28 cellular contexts compared by ENCODE assay signal in the genomic region with DNA sequence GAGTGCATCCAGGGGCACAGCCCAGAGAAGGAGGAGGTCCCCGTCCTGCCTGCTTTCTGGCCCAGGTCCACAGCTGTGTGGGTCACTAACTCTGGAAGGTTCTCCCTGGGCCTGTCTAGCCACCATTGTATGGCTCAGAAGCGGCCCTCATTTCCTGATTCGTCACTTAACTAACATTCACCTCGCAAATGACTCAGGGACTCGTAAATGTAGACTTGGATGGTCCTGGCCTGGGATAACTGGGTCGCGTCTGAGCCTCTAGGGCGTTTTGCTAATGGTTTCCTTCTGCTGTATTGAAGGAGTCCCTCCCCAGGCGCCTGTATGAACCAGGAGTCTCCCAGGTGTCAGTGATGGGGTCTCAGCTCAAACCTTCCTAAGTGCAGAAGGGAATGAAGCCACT.
"Had no signal": no experiment of that assay in that cellular context is flagged by ENCODE, and none has a peak within 500 bp of the region (broad histone marks: within the 10 kb centered on the region; RNA-seq: fewer than 3 reads in every experiment).

No MANE protein-coding gene starts in this region.

- H3K27me3 ChIP-seq: brain microvascular endothelial cell, foreskin keratinocyte, upper lobe of right lung had no signal

- H3K4me1 Mint-ChIP-seq: activated CD4-positive, alpha-beta T cell treated with anti-CD3 and anti-CD28 coated beads, Interleukin-2, amount 10 ng/mL, durations not matched to agents 24 days and 14 days; stimulated activated memory B cell treated with anti-CD40 and anti-IgM and Interleukin-4, amounts not matched to agents 10 μg/mL and 1 μg/mL and 100 μg/mL, for 72 hours; stimulated activated naive CD8-positive, alpha-beta T cell treated with anti-CD3 and anti-CD28 coated beads, Interleukin-15, amount 100 ng/mL, for 72 hours had no signal

- H3K36me3 Mint-ChIP-seq: activated CD4-positive, alpha-beta memory T cell treated with anti-CD3 and anti-CD28 coated beads for 36 hours; natural killer cell treated with Interleukin-12 subunit alpha and Interleukin-12 subunit beta and Interleukin-15 and Interleukin-18, amount 100 ng/mL, for 72 hours; stimulated activated memory B cell treated with anti-CD40 and anti-IgM and Interleukin-4, amounts not matched to agents 10 μg/mL and 1 μg/mL and 100 μg/mL, for 72 hours had no signal

- H3K27me3 Mint-ChIP-seq: activated CD4-positive, alpha-beta memory T cell treated with anti-CD3 and anti-CD28 coated beads for 36 hours; activated CD4-positive, alpha-beta T cell treated with anti-CD3 and anti-CD28 coated beads, Interleukin-2, amount 10 ng/mL, durations not matched to agents 24 days and 14 days; stimulated activated memory B cell treated with anti-CD40 and anti-IgM and Interleukin-4, amounts not matched to agents 10 μg/mL and 1 μg/mL and 100 μg/mL, for 72 hours had no signal

- H3K4me3 Mint-ChIP-seq: activated CD4-positive, alpha-beta memory T cell treated with anti-CD3 and anti-CD28 coated beads for 36 hours; activated CD4-positive, alpha-beta T cell treated with anti-CD3 and anti-CD28 coated beads, Interleukin-2, amount 10 ng/mL, durations not matched to agents 24 days and 14 days; endodermal cell; natural killer cell treated with Interleukin-12 subunit alpha and Interleukin-12 subunit beta and Interleukin-15 and Interleukin-18, amount 100 ng/mL, for 72 hours; stimulated activated memory B cell treated with anti-CD40 and anti-IgM and Interleukin-4, amounts not matched to agents 10 μg/mL and 1 μg/mL and 100 μg/mL, for 72 hours; stimulated activated naive CD8-positive, alpha-beta T cell treated with anti-CD3 and anti-CD28 coated beads, Interleukin-15, amount 100 ng/mL, for 72 hours; T-helper 1 cell treated with Interleukin-12 subunit alpha and Interleukin-12 subunit beta and Interleukin-4 antibody, amounts not matched to agents 30 μg/mL and 1 μg/mL, for 36 hours had no signal

- H3K9me3 ChIP-seq: esophagus muscularis mucosa, left lung, lower lobe of right lung, mucosa of descending colon, sigmoid colon, upper lobe of right lung had no signal

- H3K36me3 ChIP-seq: brain microvascular endothelial cell, esophagus muscularis mucosa, left lung, lower lobe of right lung, sigmoid colon, upper lobe of right lung had no signal

- H3K27ac ChIP-seq: brain microvascular endothelial cell, esophagus muscularis mucosa, foreskin keratinocyte, left lung, lower lobe of right lung, sigmoid colon, upper lobe of right lung had no signal

- DNase-seq: activated CD4-positive, alpha-beta memory T cell treated with anti-CD3 and anti-CD28 coated beads for 36 hours; activated CD4-positive, alpha-beta T cell treated with anti-CD3 and anti-CD28 coated beads, Interleukin-2, amount 10 ng/mL, durations not matched to agents 24 days and 14 days; activated CD4-positive, CD25-positive, alpha-beta regulatory T cell treated with anti-CD3 and anti-CD28 coated beads, Interleukin-2, amount 50 U/mL, for 72 hours; activated CD8-positive, alpha-beta memory T cell treated with anti-CD3 and anti-CD28 coated beads, Interleukin-2, amount 50 U/mL, for 4 hours; activated gamma-delta T cell; activated naive CD4-positive, alpha-beta T cell treated with anti-CD3 and anti-CD28 coated beads, Interleukin-2, amount 50 U/mL, for 16 hours; activated T-cell treated with anti-CD3 and anti-CD28 coated beads, Interleukin-2, amount 50 U/mL, for 1 hour; amniotic stem cell; brain microvascular endothelial cell; caudate nucleus; endodermal cell; foreskin keratinocyte; left lung; lower lobe of right lung; mesenchymal stem cell; mucosa of descending colon; sigmoid colon; small intestine; stimulated activated CD4-positive, alpha-beta T cell treated with anti-CD3 and anti-CD28 coated beads, Interleukin-4, amount 100 ng/mL, for 24 hours; stimulated activated CD8-positive, alpha-beta memory T cell treated with anti-CD3 and anti-CD28 coated beads, Interleukin-4, amount 100 ng/mL, for 48 hours; stimulated activated naive CD8-positive, alpha-beta T cell treated with anti-CD3 and anti-CD28 coated beads, Interleukin-15, amount 100 ng/mL, for 72 hours; substantia nigra; T1000; upper lobe of right lung had no signal

- H3K4me1 ChIP-seq: esophagus muscularis mucosa, foreskin keratinocyte, left lung, lower lobe of right lung, sigmoid colon, upper lobe of right lung had no signal

- H3K9me3 Mint-ChIP-seq: activated CD4-positive, alpha-beta memory T cell treated with anti-CD3 and anti-CD28 coated beads for 36 hours; activated CD4-positive, alpha-beta T cell treated with anti-CD3 and anti-CD28 coated beads, Interleukin-2, amount 10 ng/mL, durations not matched to agents 24 days and 14 days; endodermal cell; natural killer cell treated with Interleukin-12 subunit alpha and Interleukin-12 subunit beta and Interleukin-15 and Interleukin-18, amount 100 ng/mL, for 72 hours; stimulated activated naive CD8-positive, alpha-beta T cell treated with anti-CD3 and anti-CD28 coated beads, Interleukin-15, amount 100 ng/mL, for 72 hours; T-helper 1 cell treated with Interleukin-12 subunit alpha and Interleukin-12 subunit beta and Interleukin-4 antibody, amounts not matched to agents 30 μg/mL and 1 μg/mL, for 36 hours had no signal

- H3K27ac Mint-ChIP-seq: activated CD4-positive, alpha-beta memory T cell treated with anti-CD3 and anti-CD28 coated beads for 36 hours; activated CD4-positive, alpha-beta T cell treated with anti-CD3 and anti-CD28 coated beads, Interleukin-2, amount 10 ng/mL, durations not matched to agents 24 days and 14 days; endodermal cell; natural killer cell treated with Interleukin-12 subunit alpha and Interleukin-12 subunit beta and Interleukin-15 and Interleukin-18, amount 100 ng/mL, for 72 hours; stimulated activated memory B cell treated with anti-CD40 and anti-IgM and Interleukin-4, amounts not matched to agents 10 μg/mL and 1 μg/mL and 100 μg/mL, for 72 hours; stimulated activated naive CD8-positive, alpha-beta T cell treated with anti-CD3 and anti-CD28 coated beads, Interleukin-15, amount 100 ng/mL, for 72 hours; T-helper 1 cell treated with Interleukin-12 subunit alpha and Interleukin-12 subunit beta and Interleukin-4 antibody, amounts not matched to agents 30 μg/mL and 1 μg/mL, for 36 hours had no signal

- H3K4me3 ChIP-seq: esophagus muscularis mucosa, left lung, lower lobe of right lung, mucosa of descending colon, sigmoid colon, upper lobe of right lung had no signal

- ATAC-seq: foreskin keratinocyte; left lung; lower lobe of right lung; mucosa of descending colon; natural killer cell treated with Interleukin-12 subunit alpha and Interleukin-12 subunit beta and Interleukin-15 and Interleukin-18, amount 100 ng/mL, for 72 hours; stimulated activated memory B cell treated with anti-CD40 and anti-IgM and Interleukin-4, amounts not matched to agents 10 μg/mL and 1 μg/mL and 100 μg/mL, for 72 hours; stimulated activated naive CD8-positive, alpha-beta T cell treated with anti-CD3 and anti-CD28 coated beads, Interleukin-15, amount 100 ng/mL, for 72 hours; upper lobe of right lung had no signal
